In genomic region chr1:30815556-30815955, GRCh38 we compare ENCODE assay signal across 15 cellular contexts.
"Had no signal": no experiment of that assay in that cellular context is flagged by ENCODE, and none has a peak within 500 bp of the region (broad histone marks: within the 10 kb centered on the region; RNA-seq: fewer than 3 reads in every experiment).

No MANE protein-coding gene starts in this region.

- H3K9me3 Mint-ChIP-seq: activated naive CD8-positive, alpha-beta T cell treated with anti-CD3 and anti-CD28 coated beads, Interleukin-2, amount 10 ng/mL, durations not matched to agents 7 days and 5 days; activated T-cell treated with anti-CD3 and anti-CD28 coated beads, Interleukin-2, amount 50 U/mL, for 72 hours; memory B cell; natural killer cell; stimulated activated naive CD8-positive, alpha-beta T cell treated with anti-CD3 and anti-CD28 coated beads, Interleukin-15, amount 100 ng/mL, for 72 hours; WTC11 had no signal

- H3K36me3 ChIP-seq: breast epithelium, prostate gland, spleen, thyroid gland had no signal

- H3K27me3 ChIP-seq: breast epithelium, thyroid gland had no signal

- H3K27ac ChIP-seq: thyroid gland had no signal

- ATAC-seq: activated CD8-positive, alpha-beta T cell treated with anti-CD3 and anti-CD28 coated beads, Interleukin-2, amount 10 ng/mL, durations not matched to agents 7 days and 5 days; activated T-cell treated with anti-CD3 and anti-CD28 coated beads, Interleukin-2, amount 50 U/mL, for 72 hours; natural killer cell; stimulated activated naive CD8-positive, alpha-beta T cell treated with anti-CD3 and anti-CD28 coated beads, Interleukin-15, amount 100 ng/mL, for 72 hours had no signal

- H3K36me3 Mint-ChIP-seq: activated naive CD8-positive, alpha-beta T cell treated with anti-CD3 and anti-CD28 coated beads, Interleukin-2, amount 10 ng/mL, durations not matched to agents 7 days and 5 days; memory B cell; natural killer cell; WTC11 had no signal

- H3K9me3 ChIP-seq: breast epithelium, prostate gland, spleen, thyroid gland had no signal

- FAIRE-seq: TTC549 had no signal

- H3K4me3 ChIP-seq: prostate gland, spleen, thyroid gland had no signal

- H3K4me3 Mint-ChIP-seq: activated CD8-positive, alpha-beta T cell treated with anti-CD3 and anti-CD28 coated beads, Interleukin-2, amount 10 ng/mL, durations not matched to agents 7 days and 5 days; activated naive CD8-positive, alpha-beta T cell treated with anti-CD3 and anti-CD28 coated beads, Interleukin-2, amount 10 ng/mL, durations not matched to agents 7 days and 5 days; activated T-cell treated with anti-CD3 and anti-CD28 coated beads, Interleukin-2, amount 50 U/mL, for 72 hours; memory B cell; natural killer cell; stimulated activated naive CD8-positive, alpha-beta T cell treated with anti-CD3 and anti-CD28 coated beads, Interleukin-15, amount 100 ng/mL, for 72 hours; WTC11 had no signal

- DNase-seq: activated CD4-positive, alpha-beta T cell treated with anti-CD3 and anti-CD28 coated beads for 48 hours; activated CD8-positive, alpha-beta memory T cell treated with anti-CD3 and anti-CD28 coated beads, Interleukin-2, amount 50 U/mL, for 48 hours; activated CD8-positive, alpha-beta T cell treated with anti-CD3 and anti-CD28 coated beads, Interleukin-2, amount 10 ng/mL, durations not matched to agents 7 days and 5 days; activated naive CD8-positive, alpha-beta T cell treated with anti-CD3 and anti-CD28 coated beads, Interleukin-2, amount 10 ng/mL, durations not matched to agents 7 days and 5 days; activated T-cell treated with anti-CD3 and anti-CD28 coated beads, Interleukin-2, amount 50 U/mL, for 72 hours; natural killer cell; stimulated activated naive CD8-positive, alpha-beta T cell treated with anti-CD3 and anti-CD28 coated beads, Interleukin-15, amount 100 ng/mL, for 72 hours; SW 1271 had no signal

- H3K4me1 ChIP-seq: prostate gland had no signal

- H3K4me1 Mint-ChIP-seq: activated naive CD8-positive, alpha-beta T cell treated with anti-CD3 and anti-CD28 coated beads, Interleukin-2, amount 10 ng/mL, durations not matched to agents 7 days and 5 days; natural killer cell; stimulated activated naive CD8-positive, alpha-beta T cell treated with anti-CD3 and anti-CD28 coated beads, Interleukin-15, amount 100 ng/mL, for 72 hours had no signal

- H3K27ac Mint-ChIP-seq: activated CD8-positive, alpha-beta T cell treated with anti-CD3 and anti-CD28 coated beads, Interleukin-2, amount 10 ng/mL, durations not matched to agents 7 days and 5 days; activated naive CD8-positive, alpha-beta T cell treated with anti-CD3 and anti-CD28 coated beads, Interleukin-2, amount 10 ng/mL, durations not matched to agents 7 days and 5 days; activated T-cell treated with anti-CD3 and anti-CD28 coated beads, Interleukin-2, amount 50 U/mL, for 72 hours; memory B cell; natural killer cell; stimulated activated naive CD8-positive, alpha-beta T cell treated with anti-CD3 and anti-CD28 coated beads, Interleukin-15, amount 100 ng/mL, for 72 hours; WTC11 had no signal
